Comparison of ENCODE assay signal across 16 cellular contexts in genomic region chrX:87337267-87337666, GRCh38.
DNase-seq lines count a peak whose midpoint lies in the region; ATAC-seq, FAIRE-seq and TF ChIP-seq lines count a peak whose summit lies in the region.
"Had no signal": no experiment of that assay in that cellular context is flagged by ENCODE, and none has a peak within 500 bp of the region (broad histone marks: within the 10 kb centered on the region; RNA-seq: fewer than 3 reads in every experiment).

No MANE protein-coding gene starts in this region.

- H3K79me2 ChIP-seq in GM23338 (replicated peaks; ENCODE audit: insufficient read depth) = no peaks in the 10 kb centered on the region

- H3K4me3 ChIP-seq in GM23338 (no peak overlapping the region), lower leg skin (ENCODE audit: low read depth, poor library complexity, severe bottlenecking) (no peak overlapping the region)
- H3K4me3 ChIP-seq: BLaER1 had no signal

- DNase-seq in GM23338 (ENCODE audit: low spot score) (peak; percentile 1), neural crest cell (ENCODE audit: low read depth, low spot score) (no peak), NCI-H2227 treated with DMSO at 0.1 percent for 48 hours (lab: John Stamatoyannopoulos, UW) (no peak), NCI-H2107 treated with DMSO at 0.1 percent for 48 hours (lab: John Stamatoyannopoulos, UW; ENCODE audit: unreplicated experiment) (no peak), lower leg skin (ENCODE audit: low spot score in 2 of 2) (no peak)
- DNase-seq: NCI-H1417; NCI-H1930; NCI-H526; NK-92 treated with Interleukin-12 subunit alpha and Interleukin-12 subunit beta, amount 100 ng/mL, for 24 hours; SHP77 treated with DMSO at 0.1 percent for 48 hours had no signal

- H3K36me3 ChIP-seq in GM23338 (ENCODE audit: insufficient read depth) = no peaks in the 10 kb centered on the region
- H3K36me3 ChIP-seq: BLaER1 had no signal

- H3K4me2 ChIP-seq in GM23338 = no peak overlapping the region
- H3K4me2 ChIP-seq: BLaER1 had no signal

- FAIRE-seq in A204.1 (lab: Jason Lieb, UNC) = peak; percentile 89
- FAIRE-seq: GM12891 had no signal

- 20 to 31% methylated on average over 1 of the region's 1 CpG for WGBS in lower leg skin, 2 donors

- intact Hi-C loops in lower leg skin (cut with DNase I; ENCODE audit: low total_unique reads) = no loop called here

- H3K4me1 Mint-ChIP-seq in GM23338 = no peaks in the 10 kb centered on the region; the same call in 2 of the 3 replicates
- H3K4me1 Mint-ChIP-seq in neural crest cell = no peaks in the 10 kb centered on the region
- H3K4me1 Mint-ChIP-seq: IgD-negative memory B cell had no signal

- H3K36me3 Mint-ChIP-seq in GM23338 (ENCODE audit: low read depth) = no peaks in the 10 kb centered on the region
- no peaks in the 10 kb centered on the region for H3K36me3 Mint-ChIP-seq in neural crest cell (ENCODE audit: low read depth)
- H3K36me3 Mint-ChIP-seq: IgD-negative memory B cell had no signal

- H3K4me3 Mint-ChIP-seq in GM23338 (no peak overlapping the region), neural crest cell (no peak overlapping the region)
- H3K4me3 Mint-ChIP-seq: IgD-negative memory B cell had no signal

- no peaks in the 10 kb centered on the region for H3F3A ChIP-seq in GM23338 (replicated peaks; ENCODE audit: low read depth)

- TF ChIP-seq CTCF in GM23338 (conservative IDR thresholded peaks at IDR 0.05; ENCODE audit: low read depth in 2 of 2) = peak in 1 of 2 experiments; percentile 11; a peak in 2 of 4 replicates
- peak; percentile 20; the same call in 1 of the 2 replicates for TF ChIP-seq CTCF in VCaP (conservative IDR thresholded peaks at IDR 0.05)
- TF ChIP-seq CTCF in neural crest cell (conservative IDR thresholded peaks at IDR 0.05) = peak; percentile 28
- TF ChIP-seq CTCF in lower leg skin (IDR thresholded peaks at IDR 0.05) = no peak

- no peak for ATAC-seq in GM23338
- ATAC-seq: HCT116 had no signal

- no peak for TF ChIP-seq POLR2A in lower leg skin (IDR thresholded peaks at IDR 0.05)

- H3K27ac ChIP-seq in GM23338 (ENCODE audit: low read depth) = no peak overlapping the region
- H3K27ac ChIP-seq in VCaP = no peak overlapping the region
- H3K27ac ChIP-seq: BLaER1 had no signal

- H2AFZ ChIP-seq in GM23338 = no peak overlapping the region

- H3K27ac Mint-ChIP-seq in GM23338 (no peak overlapping the region), neural crest cell (ENCODE audit: unreplicated experiment) (no peak overlapping the region)
- H3K27ac Mint-ChIP-seq: IgD-negative memory B cell had no signal

- H3K27me3 ChIP-seq in GM23338 (ENCODE audit: insufficient read depth) = no peaks in the 10 kb centered on the region

- H3K9me3 Mint-ChIP-seq in GM23338 = no peaks in the 10 kb centered on the region
- no peaks in the 10 kb centered on the region for H3K9me3 Mint-ChIP-seq in neural crest cell
- H3K9me3 Mint-ChIP-seq: IgD-negative memory B cell had no signal

- no peaks in the 10 kb centered on the region for H3K4me1 ChIP-seq in GM23338 (ENCODE audit: insufficient read depth)
- H3K4me1 ChIP-seq: BLaER1 had no signal

- H3K27me3 Mint-ChIP-seq in GM23338 (ENCODE audit: insufficient read depth, low read depth, poor library complexity) (no peaks in the 10 kb centered on the region), neural crest cell (ENCODE audit: low read depth) (no peaks in the 10 kb centered on the region)
- H3K27me3 Mint-ChIP-seq: IgD-negative memory B cell had no signal

- H4K20me1 ChIP-seq in GM23338 (replicated peaks; ENCODE audit: insufficient read depth) = no peaks in the 10 kb centered on the region
- H4K20me1 ChIP-seq: BLaER1 had no signal

- H3K9me2 ChIP-seq in GM23338 (ENCODE audit: insufficient read depth) = no peaks in the 10 kb centered on the region

TF ChIP-seq in GM23338, 12 proteins besides CTCF, POLR2A, EP300 and RAD21 (continues in another document):
- TF ChIP-seq STAT1 (IDR thresholded peaks at IDR 0.05; ENCODE audit: unreplicated experiment) (no peak), EZH2 (IDR thresholded peaks at IDR 0.05; ENCODE audit: low read depth, unreplicated experiment) (no peak), ZNF114 (CRISPR knock-in tag; IDR thresholded peaks at IDR 0.05) (no peak), ETS1 (IDR thresholded peaks at IDR 0.05) (no peak), JUNB (IDR thresholded peaks at IDR 0.05; ENCODE audit: unreplicated experiment) (no peak), REST (IDR thresholded peaks at IDR 0.05; ENCODE audit: unreplicated experiment) (no peak), NANOG (IDR thresholded peaks at IDR 0.05; ENCODE audit: borderline replicate concordance) (no peak), ZNF331 (CRISPR knock-in tag; IDR thresholded peaks at IDR 0.05; ENCODE audit: low read depth) (no peak), POLR2AphosphoS5 (IDR thresholded peaks at IDR 0.05; ENCODE audit: low read depth) (no peak)

Comparison
In these comparisons a context has a peak if more than half of its experiments do, and no peak if none do; other contexts are left out.
1. CTCF ChIP-seq: peak in VCaP (single experiment) and neural crest cell (single experiment); none in lower leg skin (0 of 3).